ENCODE assay signal across 9 cellular contexts in genomic region chr20:29079769-29080690, GRCh38.
DNase-seq lines count a peak whose midpoint lies in the region; ATAC-seq and TF ChIP-seq lines count a peak whose summit lies in the region.
"Had no signal": no experiment of that assay in that cellular context is flagged by ENCODE, and none has a peak within 500 bp of the region (broad histone marks: within the 10 kb centered on the region; RNA-seq: fewer than 3 reads in every experiment).

No MANE protein-coding gene starts in this region.

- TF ChIP-seq CTCF in AG04449 (IDR thresholded peaks at IDR 0.05; ENCODE audit: insufficient read depth, low read length, missing control alignments) (no peak), brain microvascular endothelial cell (IDR thresholded peaks at IDR 0.05; ENCODE audit: low read depth, low read length, missing control alignments) (no peak), mucosa of descending colon (IDR thresholded peaks at IDR 0.05) (no peak)

- ATAC-seq in HG02852 (IDR thresholded peaks at IDR 0.05; ENCODE audit: unreplicated experiment) (peak; percentile 88), mucosa of descending colon (peak; percentile 52)

- peaks cover 55% of the 10 kb centered on the region for H3K9me3 ChIP-seq in mucosa of descending colon
- H3K9me3 ChIP-seq: SJSA1 had no signal

- H3K4me1 ChIP-seq in mucosa of descending colon (ENCODE audit: low read depth): no peaks in the 10 kb centered on the region
- H3K4me1 ChIP-seq: SJSA1 had no signal

- H3K4me3 ChIP-seq in AG04449 (ENCODE audit: low read depth, low read length) (peak overlapping the region; percentile 43), brain microvascular endothelial cell (ENCODE audit: low read depth, low read length) (peak overlapping the region; percentile 15), mucosa of descending colon (no peak overlapping the region)
- H3K4me3 ChIP-seq: SJSA1 had no signal

- H3K27ac ChIP-seq in brain microvascular endothelial cell: no peak overlapping the region
- H3K27ac ChIP-seq: SJSA1 had no signal

- intact Hi-C loops in mucosa of descending colon (cut with DNase I, micrococcal nuclease): no loop called here

- no peaks in the 10 kb centered on the region for H3K27me3 ChIP-seq in brain microvascular endothelial cell (replicated peaks)
- H3K27me3 ChIP-seq: SJSA1 had no signal

- CTCF ChIA-PET in AG04449 (lab: Yijun Ruan, JAX): no interaction called here

- DNase-seq in AG04449 (ENCODE audit: low read depth, low spot score) (no peak), brain microvascular endothelial cell (no peak), mucosa of descending colon (peak; percentile 20 to 53 (median 31)), NCI-H526 (lab: John Stamatoyannopoulos, UW) (no peak), NCI-H2171 (lab: John Stamatoyannopoulos, UW) (no peak), NCI-H187 (lab: John Stamatoyannopoulos, UW) (no peak), dedifferentiated amniotic fluid mesenchymal stem cell (ENCODE audit: extremely low spot score) (no peak)

- POLR2A ChIA-PET in AG04449 (lab: Yijun Ruan, JAX): no interaction called here

- in situ Hi-C loops in brain microvascular endothelial cell (cut with HindIII; ENCODE audit: low pct_ligation_motif_present, low sequenced_read_pairs): no loop called here

- H3K36me3 ChIP-seq in brain microvascular endothelial cell (replicated peaks) (no peaks in the 10 kb centered on the region), mucosa of descending colon (ENCODE audit: low read depth) (no peaks in the 10 kb centered on the region)
- H3K36me3 ChIP-seq: SJSA1 had no signal

Comparison
In these comparisons a context has a peak if more than half of its experiments do, and no peak if none do; other contexts are left out.
1. DNase-seq: peak in mucosa of descending colon (3 of 3); none in AG04449 (single experiment), brain microvascular endothelial cell (single experiment), NCI-H526 (0 of 2), NCI-H2171 (single experiment), NCI-H187 (0 of 2) and dedifferentiated amniotic fluid mesenchymal stem cell (single experiment).